In genomic region chr2:10448646-10449480, GRCh38 we compare ENCODE assay signal across 8 cellular contexts. TPM values are rescaled to one million over a fixed set of nuclear protein-coding genes. Genes with fewer than 3 reads are reported as not detected.
DNase-seq lines count a peak whose midpoint lies in the region; ATAC-seq and TF ChIP-seq lines count a peak whose summit lies in the region.

No MANE protein-coding gene starts in this region.

- no peaks in the 10 kb centered on the region for H3K27me3 Mint-ChIP-seq in CD4-positive, CD25-positive, alpha-beta regulatory T cell
- peaks cover 10% of the 10 kb centered on the region for H3K27me3 Mint-ChIP-seq in nephron (ENCODE audit: low read depth)

- no peaks in the 10 kb centered on the region for H3K9me3 Mint-ChIP-seq in CD4-positive, CD25-positive, alpha-beta regulatory T cell
- no peaks in the 10 kb centered on the region for H3K9me3 Mint-ChIP-seq in nephron

- peak overlapping the region; percentile 83 to 88 (median 84) for H3K4me3 Mint-ChIP-seq in CD4-positive, CD25-positive, alpha-beta regulatory T cell
- H3K4me3 Mint-ChIP-seq in nephron, result peak overlapping the region; percentile 77 to 82 (median 81)

- peak in 1 of 3 experiments; percentile 12 for TF ChIP-seq CTCF in nephron (IDR thresholded peaks at IDR 0.05; ENCODE audit: unreplicated experiment in 3 of 3)

- peak; percentile 87 to 96 (median 94) for DNase-seq in CD4-positive, CD25-positive, alpha-beta regulatory T cell
- peak; percentile 98 for DNase-seq in NK-92 treated with Interleukin-12 subunit alpha and Interleukin-12 subunit beta, amount 100 ng/mL, for 24 hours (lab: John Stamatoyannopoulos, UW)
- peak; percentile 83 to 91 for DNase-seq in activated CD8-positive, alpha-beta memory T cell treated with anti-CD3 and anti-CD28 coated beads for 4 hours (ENCODE audit: low read depth in 2 of 2)
- DNase-seq in stimulated activated naive CD8-positive, alpha-beta T cell treated with anti-CD3 and anti-CD28 coated beads, Interleukin-15, Interleukin-2, amounts not matched to agents 100 U/mL and 50 U/mL, for 24 hours, result peak; percentile 94

- no peaks in the 10 kb centered on the region for H3K9me3 ChIP-seq in CD4-positive, CD25-positive, alpha-beta regulatory T cell (ENCODE audit: control insufficient read depth in 2 of 2, low read length in 2 of 2)
- H3K9me3 ChIP-seq in esophagus (ENCODE audit: control insufficient read depth in 2 of 2, insufficient read depth in 1 of 2, low read depth in 1 of 2, low read length in 1 of 2), result no peaks in the 10 kb centered on the region

- no peaks in the 10 kb centered on the region for H3K27me3 ChIP-seq in CD4-positive, CD25-positive, alpha-beta regulatory T cell (ENCODE audit: control insufficient read depth, insufficient read depth, low read length)
- H3K27me3 ChIP-seq in esophagus (ENCODE audit: control insufficient read depth in 1 of 2, insufficient read depth in 2 of 2, low read length in 2 of 2), result no peaks in the 10 kb centered on the region

- peak overlapping the region; percentile 65 for H3K4me3 ChIP-seq in CD4-positive, CD25-positive, alpha-beta regulatory T cell (ENCODE audit: low read depth, low read length)
- H3K4me3 ChIP-seq in esophagus (ENCODE audit: low read depth in 1 of 2, low read length in 2 of 2), result peak overlapping the region; percentile 61 to 64

- H3K27ac Mint-ChIP-seq in CD4-positive, CD25-positive, alpha-beta regulatory T cell, result peak overlapping the region; percentile 86 to 97 (median 92)
- H3K27ac Mint-ChIP-seq in nephron, result peak overlapping the region in 2 of 3 experiments; percentile 56 to 66

- 5 to 6% methylated on average over 49 to 61 of the region's 61 CpGs for WGBS in esophagus, 2 donors

- H3K36me3 Mint-ChIP-seq in CD4-positive, CD25-positive, alpha-beta regulatory T cell, result peaks cover 7% of the 10 kb centered on the region
- H3K36me3 Mint-ChIP-seq in nephron (ENCODE audit: low read depth), result peaks cover 13% of the 10 kb centered on the region

- ATAC-seq in CD4-positive, CD25-positive, alpha-beta regulatory T cell (ENCODE audit: low read depth in 2 of 2), result peak; percentile 69 to 71
- peak; percentile 65 for ATAC-seq in GM19455 (IDR thresholded peaks at IDR 0.05; ENCODE audit: unreplicated experiment)
- peak; percentile 50 for ATAC-seq in HG03565 (IDR thresholded peaks at IDR 0.05; ENCODE audit: unreplicated experiment)
- ATAC-seq in stimulated activated naive CD8-positive, alpha-beta T cell treated with anti-CD3 and anti-CD28 coated beads, Interleukin-15, Interleukin-2, amounts not matched to agents 100 U/mL and 50 U/mL, for 24 hours, result peak; percentile 68

- peaks cover 4 to 57% (median 35%) of the 10 kb centered on the region in 4 donors for H3K4me1 Mint-ChIP-seq in CD4-positive, CD25-positive, alpha-beta regulatory T cell
- H3K4me1 Mint-ChIP-seq in nephron, result peaks cover 22% of the 10 kb centered on the region

- peaks cover 35% of the 10 kb centered on the region for H3K4me1 ChIP-seq in CD4-positive, CD25-positive, alpha-beta regulatory T cell (ENCODE audit: control insufficient read depth, insufficient read depth, low read length, poor library complexity, severe bottlenecking)
- H3K4me1 ChIP-seq in esophagus (ENCODE audit: control insufficient read depth in 2 of 2, insufficient read depth in 2 of 2, low read length in 1 of 2), result peaks cover 0 to 7% of the 10 kb centered on the region in 2 donors

- H3K36me3 ChIP-seq in CD4-positive, CD25-positive, alpha-beta regulatory T cell (ENCODE audit: control insufficient read depth, insufficient read depth, low read length), result peaks cover 9% of the 10 kb centered on the region
- peaks cover 0 to 6% of the 10 kb centered on the region in 2 donors for H3K36me3 ChIP-seq in esophagus (ENCODE audit: control insufficient read depth in 2 of 2, insufficient read depth in 2 of 2, low read length in 1 of 2)

- peak overlapping the region; percentile 96 for H3K27ac ChIP-seq in CD4-positive, CD25-positive, alpha-beta regulatory T cell (ENCODE audit: insufficient read depth, low read length, poor library complexity, severe bottlenecking)
- peak overlapping the region; percentile 85 to 89 for H3K27ac ChIP-seq in esophagus (ENCODE audit: low read depth in 2 of 2, low read length in 1 of 2)

RNA-seq across cellular contexts. Expression of gene ODC1, which starts 0.7 kb away (rescaled TPM):
- total RNA-seq in CD4-positive, CD25-positive, alpha-beta regulatory T cell, result 105 TPM
- 100 to 1,000 TPM in 2 of 4 donors, 10 to 100 TPM in 2; 74.1 to 113 (median 92.6) TPM for polyA plus RNA-seq in CD4-positive, CD25-positive, alpha-beta regulatory T cell
- polyA plus RNA-seq in esophagus, result 10 to 100 TPM in 1 of 2 donors, 1 to 10 TPM in 1; 5.1 to 19.4 TPM

Comparison
In these comparisons a context has a peak if more than half of its experiments do, and no peak if none do; other contexts are left out.
1. Peak in every context shown above with its lines: DNase-seq, ATAC-seq, H3K4me3 ChIP-seq and H3K27ac ChIP-seq.